In the genomic region with DNA sequence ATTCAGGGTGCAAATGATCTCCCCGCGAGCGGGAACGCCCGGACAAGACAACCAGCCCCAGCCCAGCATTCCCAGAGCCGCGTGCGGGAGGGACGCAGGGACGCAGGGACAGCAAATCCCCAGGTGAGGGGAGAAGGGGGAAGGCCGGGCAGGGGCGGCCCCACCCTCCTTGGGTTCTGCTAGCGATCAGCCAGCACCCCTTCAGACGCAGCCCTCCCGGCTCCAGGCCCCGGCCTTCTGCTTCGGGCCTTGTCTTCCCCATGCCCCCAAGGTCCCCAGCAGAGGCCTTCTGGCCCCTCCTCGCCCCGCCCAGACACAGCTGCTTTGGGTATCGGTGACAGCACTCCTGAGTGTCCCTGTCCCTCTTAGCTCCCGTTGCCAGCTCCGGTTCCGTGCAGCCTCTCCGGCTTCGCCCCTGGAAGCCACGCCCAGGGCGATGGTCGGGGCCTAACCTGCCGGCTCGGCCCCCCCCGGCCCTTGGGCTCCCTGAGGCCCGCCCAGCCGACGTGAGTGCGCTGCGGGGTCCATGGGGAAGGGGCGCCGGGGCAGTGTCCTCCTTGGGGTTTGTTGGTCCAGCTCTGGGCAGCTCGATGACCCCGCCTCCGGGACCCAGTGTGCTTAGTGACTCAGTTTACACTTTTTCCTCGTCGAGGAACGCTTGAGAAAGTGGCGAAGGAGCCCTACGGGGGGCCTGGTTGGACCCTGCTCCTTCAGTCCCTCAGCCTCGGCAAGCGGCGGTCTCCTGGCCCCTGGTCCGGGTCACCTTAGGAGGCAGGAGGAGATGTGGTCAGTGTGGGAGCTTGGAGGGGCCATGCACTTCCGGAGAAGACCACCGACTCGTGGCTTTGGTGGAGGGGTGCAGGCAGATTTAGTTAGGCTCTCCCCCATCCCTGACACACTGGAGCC, we compare ENCODE assay signal across 8 cellular contexts. TPM values are rescaled to one million over a fixed set of nuclear protein-coding genes. Genes with fewer than 3 reads are reported as not detected.
DNase-seq lines count a peak whose midpoint lies in the region; ATAC-seq, FAIRE-seq and TF ChIP-seq lines count a peak whose summit lies in the region.

No MANE protein-coding gene starts in this region.

- H3K36me3 ChIP-seq in Karpas-422 (ENCODE audit: insufficient read depth, low read length) (no peaks in the 10 kb centered on the region), mesendoderm (ENCODE audit: control insufficient read depth, insufficient read depth, low read length) (no peaks in the 10 kb centered on the region), uterus (no peaks in the 10 kb centered on the region), small intestine (ENCODE audit: control insufficient read depth in 2 of 2, insufficient read depth in 2 of 2, low read length in 2 of 2) (no peaks in the 10 kb centered on the region)

- no peak overlapping the region for H2BK15ac ChIP-seq in mesendoderm (replicated peaks; ENCODE audit: low read depth)

- peak overlapping the region; percentile 74 for H3K4me3 ChIP-seq in Karpas-422 (ENCODE audit: low read length)
- H3K4me3 ChIP-seq in mesendoderm (ENCODE audit: low read length): peak overlapping the region; percentile 23
- peak overlapping the region; percentile 0 to 3 for H3K4me3 ChIP-seq in uterus
- H3K4me3 ChIP-seq in small intestine (ENCODE audit: low read depth in 1 of 2, low read length in 2 of 2): peak overlapping the region in 1 of 2 donors; percentile 39

- H3K27ac ChIP-seq in Karpas-422 (ENCODE audit: low read length): no peak overlapping the region
- no peak overlapping the region for H3K27ac ChIP-seq in mesendoderm (ENCODE audit: low read depth, low read length)
- H3K27ac ChIP-seq in uterus: no peak overlapping the region
- no peak overlapping the region for H3K27ac ChIP-seq in small intestine (ENCODE audit: low read depth in 1 of 2, low read length in 1 of 2)

- no peaks in the 10 kb centered on the region for H3K27me3 ChIP-seq in Karpas-422 (ENCODE audit: low read length)
- peaks cover 40% of the 10 kb centered on the region for H3K27me3 ChIP-seq in mesendoderm (ENCODE audit: insufficient read depth, low read length, poor library complexity)
- H3K27me3 ChIP-seq in uterus: peaks cover 17 to 19% of the 10 kb centered on the region in 2 donors
- peaks cover 8 to 23% of the 10 kb centered on the region in 2 donors for H3K27me3 ChIP-seq in small intestine (ENCODE audit: control insufficient read depth in 2 of 2, insufficient read depth in 2 of 2, low read length in 2 of 2)

- no CpG with 5 or more reads among the region's 53 CpGs for WGBS in mesendoderm (ENCODE audit: extremely low coverage, insufficient coverage, low lambda C conversion rate)
- WGBS in small intestine, 3 donors: 2 to 5% (median 4%) methylated on average over 36 to 53 of the region's 53 CpGs

- peak overlapping the region; percentile 27 to 73 for H3K4me3 Mint-ChIP-seq in CD14-positive monocyte
- peak overlapping the region; percentile 63 for H3K4me3 Mint-ChIP-seq in activated naive CD8-positive, alpha-beta T cell treated with anti-CD3 and anti-CD28 coated beads, Interleukin-2, amount 50 U/mL, for 24 hours

- no peak overlapping the region for H3K23ac ChIP-seq in mesendoderm (ENCODE audit: low read length)

- peak overlapping the region; percentile 42 for H3K56ac ChIP-seq in mesendoderm (ENCODE audit: low read length)

- H3K79me2 ChIP-seq in Karpas-422 (ENCODE audit: low read length) (no peaks in the 10 kb centered on the region), mesendoderm (ENCODE audit: control insufficient read depth, insufficient read depth, low read length) (no peaks in the 10 kb centered on the region)

- peak; percentile 17 for ATAC-seq in activated naive CD8-positive, alpha-beta T cell treated with anti-CD3 and anti-CD28 coated beads, Interleukin-2, amount 50 U/mL, for 24 hours

- no peak overlapping the region for H2BK5ac ChIP-seq in mesendoderm (ENCODE audit: low read length)

- H3K9me3 ChIP-seq in Karpas-422 (ENCODE audit: low read length) (no peaks in the 10 kb centered on the region), uterus (no peaks in the 10 kb centered on the region), small intestine (ENCODE audit: control insufficient read depth, low read depth) (no peaks in the 10 kb centered on the region)

- no peak overlapping the region for H4K5ac ChIP-seq in mesendoderm (ENCODE audit: low read length)

- no peak overlapping the region for H3K4ac ChIP-seq in mesendoderm (ENCODE audit: low read depth, low read length)

- no peak overlapping the region for H2BK120ac ChIP-seq in mesendoderm (ENCODE audit: low read depth, low read length)

- no peaks in the 10 kb centered on the region for H3K9me2 ChIP-seq in Karpas-422 (replicated peaks; ENCODE audit: insufficient read depth, low read length)

- TF ChIP-seq CTCF in CD14-positive monocyte (IDR thresholded peaks at IDR 0.05): no peak
- no peak for TF ChIP-seq CTCF in uterus (IDR thresholded peaks at IDR 0.05)

- peaks cover 77 to 98% (median 91%) of the 10 kb centered on the region in 3 donors for H3K27me3 Mint-ChIP-seq in CD14-positive monocyte (ENCODE audit: low read depth in 3 of 3)
- H3K27me3 Mint-ChIP-seq in activated naive CD8-positive, alpha-beta T cell treated with anti-CD3 and anti-CD28 coated beads, Interleukin-2, amount 50 U/mL, for 24 hours: peaks cover 38% of the 10 kb centered on the region

- H4K8ac ChIP-seq in mesendoderm (ENCODE audit: low read depth, low read length): no peak overlapping the region

- no peaks in the 10 kb centered on the region for H3K79me1 ChIP-seq in mesendoderm (ENCODE audit: low read length)

- no peak for TF ChIP-seq POLR2A in uterus (IDR thresholded peaks at IDR 0.05)

- no peak overlapping the region for H2AK5ac ChIP-seq in mesendoderm (ENCODE audit: low read length)

- H2AFZ ChIP-seq in Karpas-422 (ENCODE audit: low read length): peak overlapping the region; percentile 75; the same call in 1 of the 2 replicates

- H3K4me1 Mint-ChIP-seq in CD14-positive monocyte: peaks cover 36% of the 10 kb centered on the region
- peaks cover 30% of the 10 kb centered on the region for H3K4me1 Mint-ChIP-seq in activated naive CD8-positive, alpha-beta T cell treated with anti-CD3 and anti-CD28 coated beads, Interleukin-2, amount 50 U/mL, for 24 hours

- H3K9me3 Mint-ChIP-seq in CD14-positive monocyte: peaks cover 0 to 33% (median 7%) of the 10 kb centered on the region in 7 donors
- H3K9me3 Mint-ChIP-seq in activated naive CD8-positive, alpha-beta T cell treated with anti-CD3 and anti-CD28 coated beads, Interleukin-2, amount 50 U/mL, for 24 hours: no peaks in the 10 kb centered on the region

- H3K9ac ChIP-seq in Karpas-422 (ENCODE audit: low read length): peak overlapping the region; percentile 74
- no peak overlapping the region for H3K9ac ChIP-seq in mesendoderm (ENCODE audit: low read length)

- H3K4me2 ChIP-seq in Karpas-422 (ENCODE audit: low read depth, low read length, poor library complexity, severe bottlenecking): peak overlapping the region; percentile 99
- H3K4me2 ChIP-seq in mesendoderm (ENCODE audit: low read length): peak overlapping the region; percentile 68

- peaks cover 10 to 12% of the 10 kb centered on the region in 2 donors for H3K36me3 Mint-ChIP-seq in CD14-positive monocyte
- no peaks in the 10 kb centered on the region for H3K36me3 Mint-ChIP-seq in activated naive CD8-positive, alpha-beta T cell treated with anti-CD3 and anti-CD28 coated beads, Interleukin-2, amount 50 U/mL, for 24 hours (ENCODE audit: low read depth)

- intact Hi-C loops in CD14-positive monocyte (cut with micrococcal nuclease) (no loop called here), uterus (cut with DNase I; ENCODE audit: low total_unique reads) (no loop called here)

- H3K4me1 ChIP-seq in Karpas-422 (ENCODE audit: low read length): peaks cover 43% of the 10 kb centered on the region
- H3K4me1 ChIP-seq in mesendoderm (ENCODE audit: control insufficient read depth, low read depth, low read length): no peaks in the 10 kb centered on the region
- H3K4me1 ChIP-seq in uterus: peaks cover 0 to 37% of the 10 kb centered on the region in 2 donors
- no peaks in the 10 kb centered on the region for H3K4me1 ChIP-seq in small intestine (ENCODE audit: control insufficient read depth in 2 of 2, insufficient read depth in 1 of 2, low read depth in 1 of 2, low read length in 1 of 2)

- no peaks in the 10 kb centered on the region for H4K20me1 ChIP-seq in Karpas-422 (ENCODE audit: insufficient read depth, low read depth, low read length)

- no peak overlapping the region for H3K18ac ChIP-seq in mesendoderm (ENCODE audit: low read length)

- DNase-seq in CD14-positive monocyte (ENCODE audit: low spot score) (no peak), Karpas-422 (peak; percentile 67), mesendoderm (peak; percentile 57), uterus (no peak), SKM-1 (lab: John Stamatoyannopoulos, UW; ENCODE audit: unreplicated experiment) (no peak), GOT3 (lab: John Stamatoyannopoulos, UW) (no peak), small intestine (no peak)
- peak; percentile 41 for DNase-seq in activated naive CD8-positive, alpha-beta T cell treated with anti-CD3 and anti-CD28 coated beads, Interleukin-2, amount 50 U/mL, for 24 hours

- H3K27ac Mint-ChIP-seq in CD14-positive monocyte: no peak overlapping the region
- no peak overlapping the region for H3K27ac Mint-ChIP-seq in activated naive CD8-positive, alpha-beta T cell treated with anti-CD3 and anti-CD28 coated beads, Interleukin-2, amount 50 U/mL, for 24 hours

- FAIRE-seq in small intestine (lab: Jason Lieb, UNC): no peak

RNA-seq across cellular contexts. Expression of a gene that starts 50.5 kb away (rescaled TPM):
- polyA plus RNA-seq in CD14-positive monocyte: 10 to 100 TPM; 67.2 to 67.6 TPM
- 66.7 and 136 TPM in 2 replicates for total RNA-seq in Karpas-422 (2014; rRNA removed; shearing (Covaris generic); ENCODE audit: low replicate concordance)
- 70.9 TPM for polyA plus RNA-seq in mesendoderm (2013, experiment 1 of 2)
- polyA plus RNA-seq in mesendoderm (2013, experiment 2 of 2): 68.9 TPM
- total RNA-seq in uterus: 10 to 100 TPM; 26.9 to 60.9 (median 35.1) TPM
- polyA plus RNA-seq in small intestine: 10 to 100 TPM; 29.1 to 38.0 (median 29.7) TPM

Comparison
In these comparisons a context has a peak if more than half of its experiments do, and no peak if none do; other contexts are left out.
1. DNase-seq: peak in Karpas-422 (single experiment), activated naive CD8-positive, alpha-beta T cell treated with anti-CD3 and anti-CD28 coated beads, Interleukin-2, amount 50 U/mL, for 24 hours (single experiment) and mesendoderm (single experiment); none in CD14-positive monocyte (single experiment), uterus (0 of 2), SKM-1 (single experiment), GOT3 (single experiment) and small intestine (single experiment).